In genomic region chr16:68113059-68113757, GRCh38 we compare ENCODE assay signal across 1 cellular context.
TF ChIP-seq lines count a peak whose summit lies in the region.

No MANE protein-coding gene starts in this region.

TF ChIP-seq in HepG2, 621 proteins besides CTCF, POLR2A, EP300 and RAD21 (continued from another document and continues in another):
- TF ChIP-seq ZHX2 (IDR thresholded peaks at IDR 0.05; ENCODE audit: low read depth), result no peak
- no peak for TF ChIP-seq ZHX2 (CRISPR knock-in tag; IDR thresholded peaks at IDR 0.05; ENCODE audit: borderline replicate concordance)
- TF ChIP-seq ELF3 (CRISPR knock-in tag; IDR thresholded peaks at IDR 0.05), result peak; percentile 72
- TF ChIP-seq ZSCAN9 (CRISPR knock-in tag; IDR thresholded peaks at IDR 0.05; ENCODE audit: borderline replicate concordance), result peak; percentile 73; the same call in 1 of the 2 replicates
- no peak for TF ChIP-seq SUZ12 (IDR thresholded peaks at IDR 0.05; ENCODE audit: low read depth, low read length)
- TF ChIP-seq FOXA3 (CRISPR knock-in tag; IDR thresholded peaks at IDR 0.05), result peak; percentile 96
- TF ChIP-seq RBFOX2 (IDR thresholded peaks at IDR 0.05; ENCODE audit: low read depth, low read length), result no peak
- TF ChIP-seq SMARCC2 (IDR thresholded peaks at IDR 0.05), result no peak
- no peak for TF ChIP-seq E2F2 (CRISPR knock-in tag; IDR thresholded peaks at IDR 0.05; ENCODE audit: borderline replicate concordance)
- peak; percentile 62; the same call in 1 of the 2 replicates for TF ChIP-seq ZSCAN25 (CRISPR knock-in tag; IDR thresholded peaks at IDR 0.05)
- TF ChIP-seq MED8 (CRISPR knock-in tag; IDR thresholded peaks at IDR 0.05; ENCODE audit: insufficient replicate concordance), result peak; percentile 53
- TF ChIP-seq, protein P1, sequence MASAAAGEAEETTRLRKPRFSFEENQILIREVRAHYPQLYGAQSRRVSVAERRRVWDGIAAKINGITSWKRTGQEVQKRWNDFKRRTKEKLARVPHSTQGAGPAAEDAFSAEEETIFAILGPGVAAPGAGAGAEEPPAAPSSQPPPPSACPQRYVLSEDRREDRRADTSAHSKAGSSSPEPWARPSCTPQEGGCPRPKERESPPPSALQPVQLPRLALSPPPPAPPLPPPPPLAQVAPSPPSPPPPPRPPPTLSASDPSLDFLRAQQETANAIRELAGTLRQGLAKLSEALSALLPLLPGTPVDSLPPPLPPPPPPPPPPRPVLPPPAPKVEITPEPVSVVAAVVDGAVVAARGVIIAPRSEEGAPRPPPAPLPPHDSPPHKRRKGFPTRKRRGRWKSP (CRISPR knock-in tag; IDR thresholded peaks at IDR 0.05), result no peak; the same call in 1 of the 2 replicates
- no peak; the same call in 1 of the 2 replicates for TF ChIP-seq ZIK1 (CRISPR knock-in tag; IDR thresholded peaks at IDR 0.05; ENCODE audit: borderline replicate concordance, low read depth)
- peak; percentile 68; the same call in 1 of the 2 replicates for TF ChIP-seq ZNF749 (CRISPR knock-in tag; IDR thresholded peaks at IDR 0.05; ENCODE audit: borderline replicate concordance)
- no peak for TF ChIP-seq ZNF562 (CRISPR knock-in tag; IDR thresholded peaks at IDR 0.05; ENCODE audit: borderline replicate concordance)
- TF ChIP-seq FOXK2 (IDR thresholded peaks at IDR 0.05), result peak; percentile 85; the same call in 1 of the 2 replicates
- TF ChIP-seq, protein P2, sequence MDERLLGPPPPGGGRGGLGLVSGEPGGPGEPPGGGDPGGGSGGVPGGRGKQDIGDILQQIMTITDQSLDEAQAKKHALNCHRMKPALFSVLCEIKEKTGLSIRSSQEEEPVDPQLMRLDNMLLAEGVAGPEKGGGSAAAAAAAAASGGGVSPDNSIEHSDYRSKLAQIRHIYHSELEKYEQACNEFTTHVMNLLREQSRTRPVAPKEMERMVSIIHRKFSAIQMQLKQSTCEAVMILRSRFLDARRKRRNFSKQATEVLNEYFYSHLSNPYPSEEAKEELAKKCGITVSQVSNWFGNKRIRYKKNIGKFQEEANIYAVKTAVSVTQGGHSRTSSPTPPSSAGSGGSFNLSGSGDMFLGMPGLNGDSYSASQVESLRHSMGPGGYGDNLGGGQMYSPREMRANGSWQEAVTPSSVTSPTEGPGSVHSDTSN (CRISPR knock-in tag; IDR thresholded peaks at IDR 0.05), result no peak
- TF ChIP-seq EED (CRISPR knock-in tag; IDR thresholded peaks at IDR 0.05), result no peak
- TF ChIP-seq, protein P3, sequence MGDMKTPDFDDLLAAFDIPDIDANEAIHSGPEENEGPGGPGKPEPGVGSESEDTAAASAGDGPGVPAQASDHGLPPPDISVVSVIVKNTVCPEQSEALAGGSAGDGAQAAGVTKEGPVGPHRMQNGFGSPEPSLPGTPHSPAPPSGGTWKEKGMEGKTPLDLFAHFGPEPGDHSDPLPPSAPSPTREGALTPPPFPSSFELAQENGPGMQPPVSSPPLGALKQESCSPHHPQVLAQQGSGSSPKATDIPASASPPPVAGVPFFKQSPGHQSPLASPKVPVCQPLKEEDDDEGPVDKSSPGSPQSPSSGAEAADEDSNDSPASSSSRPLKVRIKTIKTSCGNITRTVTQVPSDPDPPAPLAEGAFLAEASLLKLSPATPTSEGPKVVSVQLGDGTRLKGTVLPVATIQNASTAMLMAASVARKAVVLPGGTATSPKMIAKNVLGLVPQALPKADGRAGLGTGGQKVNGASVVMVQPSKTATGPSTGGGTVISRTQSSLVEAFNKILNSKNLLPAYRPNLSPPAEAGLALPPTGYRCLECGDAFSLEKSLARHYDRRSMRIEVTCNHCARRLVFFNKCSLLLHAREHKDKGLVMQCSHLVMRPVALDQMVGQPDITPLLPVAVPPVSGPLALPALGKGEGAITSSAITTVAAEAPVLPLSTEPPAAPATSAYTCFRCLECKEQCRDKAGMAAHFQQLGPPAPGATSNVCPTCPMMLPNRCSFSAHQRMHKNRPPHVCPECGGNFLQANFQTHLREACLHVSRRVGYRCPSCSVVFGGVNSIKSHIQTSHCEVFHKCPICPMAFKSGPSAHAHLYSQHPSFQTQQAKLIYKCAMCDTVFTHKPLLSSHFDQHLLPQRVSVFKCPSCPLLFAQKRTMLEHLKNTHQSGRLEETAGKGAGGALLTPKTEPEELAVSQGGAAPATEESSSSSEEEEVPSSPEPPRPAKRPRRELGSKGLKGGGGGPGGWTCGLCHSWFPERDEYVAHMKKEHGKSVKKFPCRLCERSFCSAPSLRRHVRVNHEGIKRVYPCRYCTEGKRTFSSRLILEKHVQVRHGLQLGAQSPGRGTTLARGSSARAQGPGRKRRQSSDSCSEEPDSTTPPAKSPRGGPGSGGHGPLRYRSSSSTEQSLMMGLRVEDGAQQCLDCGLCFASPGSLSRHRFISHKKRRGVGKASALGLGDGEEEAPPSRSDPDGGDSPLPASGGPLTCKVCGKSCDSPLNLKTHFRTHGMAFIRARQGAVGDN (CRISPR knock-in tag; IDR thresholded peaks at IDR 0.05), result peak; percentile 69
- TF ChIP-seq ZNF570 (CRISPR knock-in tag; IDR thresholded peaks at IDR 0.05; ENCODE audit: borderline replicate concordance), result no peak
- TF ChIP-seq ZBTB38 (CRISPR knock-in tag; IDR thresholded peaks at IDR 0.05), result no peak
- no peak for TF ChIP-seq HNRNPL (IDR thresholded peaks at IDR 0.05; ENCODE audit: low read depth, low read length)
- no peak for TF ChIP-seq ZNF232 (CRISPR knock-in tag; IDR thresholded peaks at IDR 0.05; ENCODE audit: borderline replicate concordance)
- TF ChIP-seq ELF4 (CRISPR knock-in tag; IDR thresholded peaks at IDR 0.05; ENCODE audit: borderline replicate concordance), result no peak
- TF ChIP-seq, protein P4, sequence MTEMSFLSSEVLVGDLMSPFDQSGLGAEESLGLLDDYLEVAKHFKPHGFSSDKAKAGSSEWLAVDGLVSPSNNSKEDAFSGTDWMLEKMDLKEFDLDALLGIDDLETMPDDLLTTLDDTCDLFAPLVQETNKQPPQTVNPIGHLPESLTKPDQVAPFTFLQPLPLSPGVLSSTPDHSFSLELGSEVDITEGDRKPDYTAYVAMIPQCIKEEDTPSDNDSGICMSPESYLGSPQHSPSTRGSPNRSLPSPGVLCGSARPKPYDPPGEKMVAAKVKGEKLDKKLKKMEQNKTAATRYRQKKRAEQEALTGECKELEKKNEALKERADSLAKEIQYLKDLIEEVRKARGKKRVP (CRISPR knock-in tag; IDR thresholded peaks at IDR 0.05), result peak in 1 of 2 experiments; percentile 89; a peak in 2 of 4 replicates
- TF ChIP-seq FUBP1 (CRISPR knock-in tag; IDR thresholded peaks at IDR 0.05; ENCODE audit: borderline replicate concordance), result no peak; the same call in 1 of the 2 replicates
- TF ChIP-seq ZNF24 (IDR thresholded peaks at IDR 0.05), result peak; percentile 36; the same call in 1 of the 2 replicates
- no peak for TF ChIP-seq CHD4 (IDR thresholded peaks at IDR 0.05; ENCODE audit: borderline replicate concordance, low read length)
- TF ChIP-seq ZBTB4 (CRISPR knock-in tag; IDR thresholded peaks at IDR 0.05; ENCODE audit: borderline replicate concordance), result no peak
- no peak for TF ChIP-seq SMAD9 (CRISPR knock-in tag; IDR thresholded peaks at IDR 0.05)
- peak; percentile 80 for TF ChIP-seq KAT8 (CRISPR knock-in tag; IDR thresholded peaks at IDR 0.05)
- TF ChIP-seq ZNF746 (CRISPR knock-in tag; IDR thresholded peaks at IDR 0.05), result no peak
- no peak for TF ChIP-seq ZNF549 (CRISPR knock-in tag; IDR thresholded peaks at IDR 0.05)
- TF ChIP-seq ZNF446 (CRISPR knock-in tag; IDR thresholded peaks at IDR 0.05), result no peak
- TF ChIP-seq RBAK (CRISPR knock-in tag; IDR thresholded peaks at IDR 0.05), result no peak
- no peak for TF ChIP-seq ATF7 (IDR thresholded peaks at IDR 0.05)
- no peak for TF ChIP-seq ATF7 (CRISPR knock-in tag; IDR thresholded peaks at IDR 0.05)
